1 cellular context compared by ENCODE assay signal in the genomic region with DNA sequence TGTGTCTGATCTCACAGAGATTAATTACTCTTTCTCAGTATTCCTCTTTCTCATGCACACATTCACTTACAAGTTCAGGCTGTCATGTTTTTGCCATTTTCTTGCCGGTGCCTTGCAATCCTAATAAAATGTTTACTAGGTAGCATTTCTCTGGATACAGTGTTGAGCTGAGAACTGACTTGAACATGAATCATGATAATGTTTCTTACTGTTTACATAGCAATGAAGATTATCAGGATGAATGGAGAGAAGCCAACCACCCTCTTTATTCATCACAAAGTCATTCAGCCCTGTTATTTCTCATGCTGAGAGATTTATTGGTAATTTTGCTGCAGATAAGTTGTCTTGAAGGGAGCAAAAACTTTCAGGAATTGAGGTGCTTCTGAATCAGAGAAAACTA.
TF ChIP-seq lines count a peak whose summit lies in the region.

No MANE protein-coding gene starts in this region.

TF ChIP-seq in HEK293, 187 proteins besides CTCF, POLR2A, EP300 and RAD21 (continued from another document and continues in another):
- TF ChIP-seq, protein P1, sequence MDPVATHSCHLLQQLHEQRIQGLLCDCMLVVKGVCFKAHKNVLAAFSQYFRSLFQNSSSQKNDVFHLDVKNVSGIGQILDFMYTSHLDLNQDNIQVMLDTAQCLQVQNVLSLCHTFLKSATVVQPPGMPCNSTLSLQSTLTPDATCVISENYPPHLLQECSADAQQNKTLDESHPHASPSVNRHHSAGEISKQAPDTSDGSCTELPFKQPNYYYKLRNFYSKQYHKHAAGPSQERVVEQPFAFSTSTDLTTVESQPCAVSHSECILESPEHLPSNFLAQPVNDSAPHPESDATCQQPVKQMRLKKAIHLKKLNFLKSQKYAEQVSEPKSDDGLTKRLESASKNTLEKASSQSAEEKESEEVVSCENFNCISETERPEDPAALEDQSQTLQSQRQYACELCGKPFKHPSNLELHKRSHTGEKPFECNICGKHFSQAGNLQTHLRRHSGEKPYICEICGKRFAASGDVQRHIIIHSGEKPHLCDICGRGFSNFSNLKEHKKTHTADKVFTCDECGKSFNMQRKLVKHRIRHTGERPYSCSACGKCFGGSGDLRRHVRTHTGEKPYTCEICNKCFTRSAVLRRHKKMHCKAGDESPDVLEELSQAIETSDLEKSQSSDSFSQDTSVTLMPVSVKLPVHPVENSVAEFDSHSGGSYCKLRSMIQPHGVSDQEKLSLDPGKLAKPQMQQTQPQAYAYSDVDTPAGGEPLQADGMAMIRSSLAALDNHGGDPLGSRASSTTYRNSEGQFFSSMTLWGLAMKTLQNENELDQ (tag by site-specific recombination; IDR thresholded peaks at IDR 0.05; ENCODE audit: low read depth), result 0 out of 2 replicates have a peak, but pooled peaks have one; percentile 31
- TF ChIP-seq ZNF791 (tag by site-specific recombination; IDR thresholded peaks at IDR 0.05) (no peak), ZNF707 (tag by site-specific recombination; IDR thresholded peaks at IDR 0.05) (no peak), ZNF239 (tag by site-specific recombination; IDR thresholded peaks at IDR 0.05) (no peak), ZNF140 (tag by site-specific recombination; IDR thresholded peaks at IDR 0.05) (no peak), ZNF768 (tag by site-specific recombination; IDR thresholded peaks at IDR 0.05) (no peak), SP7 (tag by site-specific recombination; IDR thresholded peaks at IDR 0.05) (peak; percentile 99), FEZF1 (tag by site-specific recombination; IDR thresholded peaks at IDR 0.05) (peak; percentile 100), ZNF341 (tag by site-specific recombination; IDR thresholded peaks at IDR 0.05; ENCODE audit: low read depth) (no peak), ZNF23 (tag by site-specific recombination; IDR thresholded peaks at IDR 0.05; ENCODE audit: borderline replicate concordance) (no peak), ZNF544 (tag by site-specific recombination; IDR thresholded peaks at IDR 0.05) (no peak), ZBTB1 (tag by site-specific recombination; IDR thresholded peaks at IDR 0.05) (0 out of 2 replicates have a peak, but pooled peaks have one; percentile 72), ZNF624 (tag by site-specific recombination; IDR thresholded peaks at IDR 0.05) (no peak), ZNF169 (tag by site-specific recombination; IDR thresholded peaks at IDR 0.05) (no peak), ZNF184 (tag by site-specific recombination; IDR thresholded peaks at IDR 0.05) (peak; percentile 82), ZNF558 (tag by site-specific recombination; IDR thresholded peaks at IDR 0.05) (peak; percentile 88), ZNF792 (tag by site-specific recombination; IDR thresholded peaks at IDR 0.05) (peak; percentile 79; the same call in 1 of the 2 replicates), ZNF394 (tag by site-specific recombination; IDR thresholded peaks at IDR 0.05; ENCODE audit: borderline replicate concordance) (peak; percentile 72), ZEB2 (tag by site-specific recombination; IDR thresholded peaks at IDR 0.05) (peak; percentile 94), GFI1B (tag by site-specific recombination; IDR thresholded peaks at IDR 0.05) (peak; percentile 93), KLF9 (tag by site-specific recombination; IDR thresholded peaks at IDR 0.05; ENCODE audit: low read depth) (no peak), ZNF560 (tag by site-specific recombination; IDR thresholded peaks at IDR 0.05; ENCODE audit: borderline replicate concordance) (no peak), ZSCAN23 (tag by site-specific recombination; IDR thresholded peaks at IDR 0.05) (peak; percentile 94), ZNF433 (tag by site-specific recombination; IDR thresholded peaks at IDR 0.05; ENCODE audit: low read depth) (no peak), ZNF138 (tag by site-specific recombination; IDR thresholded peaks at IDR 0.05; ENCODE audit: borderline replicate concordance) (no peak)
- TF ChIP-seq, protein P2, sequence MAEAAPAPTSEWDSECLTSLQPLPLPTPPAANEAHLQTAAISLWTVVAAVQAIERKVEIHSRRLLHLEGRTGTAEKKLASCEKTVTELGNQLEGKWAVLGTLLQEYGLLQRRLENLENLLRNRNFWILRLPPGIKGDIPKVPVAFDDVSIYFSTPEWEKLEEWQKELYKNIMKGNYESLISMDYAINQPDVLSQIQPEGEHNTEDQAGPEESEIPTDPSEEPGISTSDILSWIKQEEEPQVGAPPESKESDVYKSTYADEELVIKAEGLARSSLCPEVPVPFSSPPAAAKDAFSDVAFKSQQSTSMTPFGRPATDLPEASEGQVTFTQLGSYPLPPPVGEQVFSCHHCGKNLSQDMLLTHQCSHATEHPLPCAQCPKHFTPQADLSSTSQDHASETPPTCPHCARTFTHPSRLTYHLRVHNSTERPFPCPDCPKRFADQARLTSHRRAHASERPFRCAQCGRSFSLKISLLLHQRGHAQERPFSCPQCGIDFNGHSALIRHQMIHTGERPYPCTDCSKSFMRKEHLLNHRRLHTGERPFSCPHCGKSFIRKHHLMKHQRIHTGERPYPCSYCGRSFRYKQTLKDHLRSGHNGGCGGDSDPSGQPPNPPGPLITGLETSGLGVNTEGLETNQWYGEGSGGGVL (tag by site-specific recombination; IDR thresholded peaks at IDR 0.05), result peak; percentile 70
- TF ChIP-seq, protein P3, sequence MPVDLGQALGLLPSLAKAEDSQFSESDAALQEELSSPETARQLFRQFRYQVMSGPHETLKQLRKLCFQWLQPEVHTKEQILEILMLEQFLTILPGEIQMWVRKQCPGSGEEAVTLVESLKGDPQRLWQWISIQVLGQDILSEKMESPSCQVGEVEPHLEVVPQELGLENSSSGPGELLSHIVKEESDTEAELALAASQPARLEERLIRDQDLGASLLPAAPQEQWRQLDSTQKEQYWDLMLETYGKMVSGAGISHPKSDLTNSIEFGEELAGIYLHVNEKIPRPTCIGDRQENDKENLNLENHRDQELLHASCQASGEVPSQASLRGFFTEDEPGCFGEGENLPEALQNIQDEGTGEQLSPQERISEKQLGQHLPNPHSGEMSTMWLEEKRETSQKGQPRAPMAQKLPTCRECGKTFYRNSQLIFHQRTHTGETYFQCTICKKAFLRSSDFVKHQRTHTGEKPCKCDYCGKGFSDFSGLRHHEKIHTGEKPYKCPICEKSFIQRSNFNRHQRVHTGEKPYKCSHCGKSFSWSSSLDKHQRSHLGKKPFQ (tag by site-specific recombination; IDR thresholded peaks at IDR 0.05), result peak; percentile 90
- TF ChIP-seq, protein P4, sequence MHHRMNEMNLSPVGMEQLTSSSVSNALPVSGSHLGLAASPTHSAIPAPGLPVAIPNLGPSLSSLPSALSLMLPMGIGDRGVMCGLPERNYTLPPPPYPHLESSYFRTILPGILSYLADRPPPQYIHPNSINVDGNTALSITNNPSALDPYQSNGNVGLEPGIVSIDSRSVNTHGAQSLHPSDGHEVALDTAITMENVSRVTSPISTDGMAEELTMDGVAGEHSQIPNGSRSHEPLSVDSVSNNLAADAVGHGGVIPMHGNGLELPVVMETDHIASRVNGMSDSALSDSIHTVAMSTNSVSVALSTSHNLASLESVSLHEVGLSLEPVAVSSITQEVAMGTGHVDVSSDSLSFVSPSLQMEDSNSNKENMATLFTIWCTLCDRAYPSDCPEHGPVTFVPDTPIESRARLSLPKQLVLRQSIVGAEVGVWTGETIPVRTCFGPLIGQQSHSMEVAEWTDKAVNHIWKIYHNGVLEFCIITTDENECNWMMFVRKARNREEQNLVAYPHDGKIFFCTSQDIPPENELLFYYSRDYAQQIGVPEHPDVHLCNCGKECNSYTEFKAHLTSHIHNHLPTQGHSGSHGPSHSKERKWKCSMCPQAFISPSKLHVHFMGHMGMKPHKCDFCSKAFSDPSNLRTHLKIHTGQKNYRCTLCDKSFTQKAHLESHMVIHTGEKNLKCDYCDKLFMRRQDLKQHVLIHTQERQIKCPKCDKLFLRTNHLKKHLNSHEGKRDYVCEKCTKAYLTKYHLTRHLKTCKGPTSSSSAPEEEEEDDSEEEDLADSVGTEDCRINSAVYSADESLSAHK (tag by site-specific recombination; IDR thresholded peaks at IDR 0.05), result peak; percentile 91
- TF ChIP-seq, protein P5, sequence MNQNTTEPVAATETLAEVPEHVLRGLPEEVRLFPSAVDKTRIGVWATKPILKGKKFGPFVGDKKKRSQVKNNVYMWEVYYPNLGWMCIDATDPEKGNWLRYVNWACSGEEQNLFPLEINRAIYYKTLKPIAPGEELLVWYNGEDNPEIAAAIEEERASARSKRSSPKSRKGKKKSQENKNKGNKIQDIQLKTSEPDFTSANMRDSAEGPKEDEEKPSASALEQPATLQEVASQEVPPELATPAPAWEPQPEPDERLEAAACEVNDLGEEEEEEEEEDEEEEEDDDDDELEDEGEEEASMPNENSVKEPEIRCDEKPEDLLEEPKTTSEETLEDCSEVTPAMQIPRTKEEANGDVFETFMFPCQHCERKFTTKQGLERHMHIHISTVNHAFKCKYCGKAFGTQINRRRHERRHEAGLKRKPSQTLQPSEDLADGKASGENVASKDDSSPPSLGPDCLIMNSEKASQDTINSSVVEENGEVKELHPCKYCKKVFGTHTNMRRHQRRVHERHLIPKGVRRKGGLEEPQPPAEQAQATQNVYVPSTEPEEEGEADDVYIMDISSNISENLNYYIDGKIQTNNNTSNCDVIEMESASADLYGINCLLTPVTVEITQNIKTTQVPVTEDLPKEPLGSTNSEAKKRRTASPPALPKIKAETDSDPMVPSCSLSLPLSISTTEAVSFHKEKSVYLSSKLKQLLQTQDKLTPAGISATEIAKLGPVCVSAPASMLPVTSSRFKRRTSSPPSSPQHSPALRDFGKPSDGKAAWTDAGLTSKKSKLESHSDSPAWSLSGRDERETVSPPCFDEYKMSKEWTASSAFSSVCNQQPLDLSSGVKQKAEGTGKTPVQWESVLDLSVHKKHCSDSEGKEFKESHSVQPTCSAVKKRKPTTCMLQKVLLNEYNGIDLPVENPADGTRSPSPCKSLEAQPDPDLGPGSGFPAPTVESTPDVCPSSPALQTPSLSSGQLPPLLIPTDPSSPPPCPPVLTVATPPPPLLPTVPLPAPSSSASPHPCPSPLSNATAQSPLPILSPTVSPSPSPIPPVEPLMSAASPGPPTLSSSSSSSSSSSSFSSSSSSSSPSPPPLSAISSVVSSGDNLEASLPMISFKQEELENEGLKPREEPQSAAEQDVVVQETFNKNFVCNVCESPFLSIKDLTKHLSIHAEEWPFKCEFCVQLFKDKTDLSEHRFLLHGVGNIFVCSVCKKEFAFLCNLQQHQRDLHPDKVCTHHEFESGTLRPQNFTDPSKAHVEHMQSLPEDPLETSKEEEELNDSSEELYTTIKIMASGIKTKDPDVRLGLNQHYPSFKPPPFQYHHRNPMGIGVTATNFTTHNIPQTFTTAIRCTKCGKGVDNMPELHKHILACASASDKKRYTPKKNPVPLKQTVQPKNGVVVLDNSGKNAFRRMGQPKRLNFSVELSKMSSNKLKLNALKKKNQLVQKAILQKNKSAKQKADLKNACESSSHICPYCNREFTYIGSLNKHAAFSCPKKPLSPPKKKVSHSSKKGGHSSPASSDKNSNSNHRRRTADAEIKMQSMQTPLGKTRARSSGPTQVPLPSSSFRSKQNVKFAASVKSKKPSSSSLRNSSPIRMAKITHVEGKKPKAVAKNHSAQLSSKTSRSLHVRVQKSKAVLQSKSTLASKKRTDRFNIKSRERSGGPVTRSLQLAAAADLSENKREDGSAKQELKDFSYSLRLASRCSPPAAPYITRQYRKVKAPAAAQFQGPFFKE (tag by site-specific recombination; IDR thresholded peaks at IDR 0.05; ENCODE audit: borderline replicate concordance), result no peak
- TF ChIP-seq, protein P6, sequence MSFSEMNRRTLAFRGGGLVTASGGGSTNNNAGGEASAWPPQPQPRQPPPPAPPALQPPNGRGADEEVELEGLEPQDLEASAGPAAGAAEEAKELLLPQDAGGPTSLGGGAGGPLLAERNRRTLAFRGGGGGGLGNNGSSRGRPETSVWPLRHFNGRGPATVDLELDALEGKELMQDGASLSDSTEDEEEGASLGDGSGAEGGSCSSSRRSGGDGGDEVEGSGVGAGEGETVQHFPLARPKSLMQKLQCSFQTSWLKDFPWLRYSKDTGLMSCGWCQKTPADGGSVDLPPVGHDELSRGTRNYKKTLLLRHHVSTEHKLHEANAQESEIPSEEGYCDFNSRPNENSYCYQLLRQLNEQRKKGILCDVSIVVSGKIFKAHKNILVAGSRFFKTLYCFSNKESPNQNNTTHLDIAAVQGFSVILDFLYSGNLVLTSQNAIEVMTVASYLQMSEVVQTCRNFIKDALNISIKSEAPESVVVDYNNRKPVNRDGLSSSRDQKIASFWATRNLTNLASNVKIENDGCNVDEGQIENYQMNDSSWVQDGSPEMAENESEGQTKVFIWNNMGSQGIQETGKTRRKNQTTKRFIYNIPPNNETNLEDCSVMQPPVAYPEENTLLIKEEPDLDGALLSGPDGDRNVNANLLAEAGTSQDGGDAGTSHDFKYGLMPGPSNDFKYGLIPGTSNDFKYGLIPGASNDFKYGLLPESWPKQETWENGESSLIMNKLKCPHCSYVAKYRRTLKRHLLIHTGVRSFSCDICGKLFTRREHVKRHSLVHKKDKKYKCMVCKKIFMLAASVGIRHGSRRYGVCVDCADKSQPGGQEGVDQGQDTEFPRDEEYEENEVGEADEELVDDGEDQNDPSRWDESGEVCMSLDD (tag by site-specific recombination; IDR thresholded peaks at IDR 0.05), result no peak
- TF ChIP-seq, protein P7, sequence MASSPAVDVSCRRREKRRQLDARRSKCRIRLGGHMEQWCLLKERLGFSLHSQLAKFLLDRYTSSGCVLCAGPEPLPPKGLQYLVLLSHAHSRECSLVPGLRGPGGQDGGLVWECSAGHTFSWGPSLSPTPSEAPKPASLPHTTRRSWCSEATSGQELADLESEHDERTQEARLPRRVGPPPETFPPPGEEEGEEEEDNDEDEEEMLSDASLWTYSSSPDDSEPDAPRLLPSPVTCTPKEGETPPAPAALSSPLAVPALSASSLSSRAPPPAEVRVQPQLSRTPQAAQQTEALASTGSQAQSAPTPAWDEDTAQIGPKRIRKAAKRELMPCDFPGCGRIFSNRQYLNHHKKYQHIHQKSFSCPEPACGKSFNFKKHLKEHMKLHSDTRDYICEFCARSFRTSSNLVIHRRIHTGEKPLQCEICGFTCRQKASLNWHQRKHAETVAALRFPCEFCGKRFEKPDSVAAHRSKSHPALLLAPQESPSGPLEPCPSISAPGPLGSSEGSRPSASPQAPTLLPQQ (tag by site-specific recombination; IDR thresholded peaks at IDR 0.05), result peak; percentile 82
- TF ChIP-seq, protein P8, sequence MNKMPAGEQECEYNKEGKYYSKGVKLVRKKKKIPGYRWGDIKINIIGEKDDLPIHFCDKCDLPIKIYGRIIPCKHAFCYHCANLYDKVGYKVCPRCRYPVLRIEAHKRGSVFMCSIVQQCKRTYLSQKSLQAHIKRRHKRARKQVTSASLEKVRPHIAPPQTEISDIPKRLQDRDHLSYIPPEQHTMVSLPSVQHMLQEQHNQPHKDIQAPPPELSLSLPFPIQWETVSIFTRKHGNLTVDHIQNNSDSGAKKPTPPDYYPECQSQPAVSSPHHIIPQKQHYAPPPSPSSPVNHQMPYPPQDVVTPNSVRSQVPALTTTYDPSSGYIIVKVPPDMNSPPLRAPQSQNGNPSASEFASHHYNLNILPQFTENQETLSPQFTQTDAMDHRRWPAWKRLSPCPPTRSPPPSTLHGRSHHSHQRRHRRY (tag by site-specific recombination; IDR thresholded peaks at IDR 0.05), result peak; percentile 87
- TF ChIP-seq, protein P9, sequence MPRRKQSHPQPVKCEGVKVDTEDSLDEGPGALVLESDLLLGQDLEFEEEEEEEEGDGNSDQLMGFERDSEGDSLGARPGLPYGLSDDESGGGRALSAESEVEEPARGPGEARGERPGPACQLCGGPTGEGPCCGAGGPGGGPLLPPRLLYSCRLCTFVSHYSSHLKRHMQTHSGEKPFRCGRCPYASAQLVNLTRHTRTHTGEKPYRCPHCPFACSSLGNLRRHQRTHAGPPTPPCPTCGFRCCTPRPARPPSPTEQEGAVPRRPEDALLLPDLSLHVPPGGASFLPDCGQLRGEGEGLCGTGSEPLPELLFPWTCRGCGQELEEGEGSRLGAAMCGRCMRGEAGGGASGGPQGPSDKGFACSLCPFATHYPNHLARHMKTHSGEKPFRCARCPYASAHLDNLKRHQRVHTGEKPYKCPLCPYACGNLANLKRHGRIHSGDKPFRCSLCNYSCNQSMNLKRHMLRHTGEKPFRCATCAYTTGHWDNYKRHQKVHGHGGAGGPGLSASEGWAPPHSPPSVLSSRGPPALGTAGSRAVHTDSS (tag by site-specific recombination; IDR thresholded peaks at IDR 0.05), result peak; percentile 87
